8 cellular contexts compared by ENCODE assay signal in genomic region chr11:12724301-12725046, GRCh38. TPM values are rescaled to one million over a fixed set of nuclear protein-coding genes. Genes with fewer than 3 reads are reported as not detected.
DNase-seq lines count a peak whose midpoint lies in the region; TF ChIP-seq lines count a peak whose summit lies in the region.

No MANE protein-coding gene starts in this region.

- H3K9me3 ChIP-seq in BE2C (no peaks in the 10 kb centered on the region), MG63 (no peaks in the 10 kb centered on the region), cardiac muscle cell (ENCODE audit: low read depth) (no peaks in the 10 kb centered on the region), sigmoid colon (no peaks in the 10 kb centered on the region)

- peak overlapping the region; percentile 12 for H3K27ac ChIP-seq in cardiac muscle cell
- H3K27ac ChIP-seq in sigmoid colon: peak overlapping the region; percentile 21 to 89 (median 76)

- H3K4me3 ChIP-seq in BE2C (ENCODE audit: low read depth, low read length) (peak overlapping the region; percentile 20; the same call in 1 of the 2 replicates), MG63 (no peak overlapping the region), cardiac muscle cell (no peak overlapping the region), sigmoid colon (no peak overlapping the region)

- H3K36me3 ChIP-seq in BE2C: peaks cover 6% of the 10 kb centered on the region
- H3K36me3 ChIP-seq in MG63: peaks cover 6% of the 10 kb centered on the region; the same call in 1 of the 2 replicates
- no peaks in the 10 kb centered on the region for H3K36me3 ChIP-seq in cardiac muscle cell
- no peaks in the 10 kb centered on the region for H3K36me3 ChIP-seq in sigmoid colon

- peak; percentile 81 for DNase-seq in BE2C
- DNase-seq in MG63: peak; percentile 64
- peak; percentile 52 for DNase-seq in T1000 (lab: John Stamatoyannopoulos, UW)
- peak in 1 of 2 donors; percentile 96 for DNase-seq in cardiac muscle cell (ENCODE audit: low read depth in 1 of 2, low spot score in 1 of 2)
- peak; percentile 95 for DNase-seq in sigmoid colon
- no peak for DNase-seq in posterior cingulate gyrus
- DNase-seq in CD1c-positive myeloid dendritic cell (ENCODE audit: extremely low spot score): no peak
- DNase-seq in NCI-H524 (lab: John Stamatoyannopoulos, UW): no peak

- WGBS in sigmoid colon, 2 donors: 15 to 54% methylated on average over 14 of the region's 14 CpGs

- TF ChIP-seq POLR2A in sigmoid colon (IDR thresholded peaks at IDR 0.05): no peak

- intact Hi-C loops in sigmoid colon (cut with DNase I) (no loop called here), posterior cingulate gyrus (cut with DNase I) (no loop called here)

- H3K27me3 ChIP-seq in BE2C (no peaks in the 10 kb centered on the region), MG63 (no peaks in the 10 kb centered on the region), cardiac muscle cell (no peaks in the 10 kb centered on the region), sigmoid colon (no peaks in the 10 kb centered on the region)

- H3K4me1 ChIP-seq in BE2C (peaks cover 3% of the 10 kb centered on the region; the same call in 1 of the 2 replicates), cardiac muscle cell (ENCODE audit: low read depth) (peaks cover 32% of the 10 kb centered on the region), sigmoid colon (peaks cover 0 to 91% (median 61%) of the 10 kb centered on the region in 4 donors)

- TF ChIP-seq EP300 in sigmoid colon (IDR thresholded peaks at IDR 0.05): peak in 1 of 4 donors; percentile 50

- TF ChIP-seq CTCF in BE2C (IDR thresholded peaks at IDR 0.05; ENCODE audit: low read depth, low read length) (no peak), cardiac muscle cell (IDR thresholded peaks at IDR 0.05; ENCODE audit: low read depth, low read length) (no peak), sigmoid colon (IDR thresholded peaks at IDR 0.05) (no peak)

RNA-seq across cellular contexts. Expression of gene TEAD1, which starts 50.3 kb away (rescaled TPM):
- 39.2 TPM for polyA plus RNA-seq in BE2C (2012; ENCODE audit: insufficient read depth, insufficient read length, low read depth)
- 16.9 and 17.5 TPM in 2 replicates for total RNA-seq in MG63 (2014; rRNA removed; shearing (Covaris generic); ENCODE audit: low replicate concordance)
- total RNA-seq in cardiac muscle cell (73.9 and 105 TPM in 2 replicates), sigmoid colon (100 to 1,000 TPM; 155 to 200 (median 186) TPM)
- polyA plus RNA-seq in cardiac muscle cell (45.9 and 52.0 TPM in 2 replicates), sigmoid colon (10 to 100 TPM in 1 of 3 donors, 1 to 10 TPM in 2; 3.2 to 14.0 (median 4.2) TPM)

Comparison
In these comparisons a context has a peak if more than half of its experiments do, and no peak if none do; other contexts are left out.
1. DNase-seq: peak in BE2C (single experiment), MG63 (single experiment), T1000 (single experiment) and sigmoid colon (single experiment); none in posterior cingulate gyrus (0 of 10), CD1c-positive myeloid dendritic cell (single experiment) and NCI-H524 (0 of 2).